In the genomic region with DNA sequence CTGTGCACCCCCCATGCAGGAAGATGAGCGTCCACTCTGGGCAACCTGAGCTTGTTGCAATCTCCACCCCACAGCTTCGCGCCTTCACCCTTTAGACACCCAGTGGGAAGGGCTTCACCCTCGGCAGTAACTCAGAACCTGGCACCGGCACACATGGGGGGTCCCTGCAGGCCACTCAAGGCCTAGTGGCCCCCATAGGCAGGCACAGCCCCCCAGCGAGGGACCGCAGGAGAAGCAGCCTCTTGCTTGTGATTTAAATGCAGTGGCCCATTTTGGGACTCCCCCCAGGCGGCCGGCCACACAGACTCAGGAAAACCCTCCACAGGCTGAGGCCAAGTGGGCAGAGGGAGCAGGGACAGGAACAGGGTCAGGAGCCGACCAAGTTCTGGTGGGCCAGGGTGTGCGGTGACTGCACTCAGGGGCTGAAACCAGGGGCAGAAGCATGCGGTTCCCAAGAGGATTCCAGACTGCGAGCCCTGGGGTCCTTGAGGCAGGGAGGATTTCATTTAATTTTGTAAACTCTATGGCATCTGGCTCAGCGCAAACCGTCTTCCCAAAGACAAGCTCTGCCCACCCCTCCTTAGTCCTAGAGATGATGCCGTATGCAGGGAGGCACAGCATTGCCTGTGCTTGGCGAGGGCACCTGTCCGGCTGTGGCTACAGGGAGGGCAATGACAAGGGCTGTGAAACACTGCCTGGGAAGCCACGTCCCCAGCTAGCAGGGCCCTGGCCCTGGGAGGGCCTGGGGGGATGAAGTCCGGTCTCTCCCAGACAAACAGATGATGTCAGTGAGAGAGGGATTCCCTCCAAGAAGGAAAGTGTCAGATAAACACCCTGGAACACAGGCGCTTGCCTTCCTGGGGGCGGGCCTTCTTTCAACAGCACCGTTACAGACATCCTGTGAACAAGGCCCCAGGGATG, we compare ENCODE assay signal across 1 cellular context.
A peak's percentile ranks its signal among the peaks of the same experiment; 100 is the strongest.
TF ChIP-seq lines count a peak whose summit lies in the region.

No MANE protein-coding gene starts in this region.

TF ChIP-seq in HepG2, 621 proteins besides CTCF, POLR2A, EP300 and RAD21 (continued from another document and continues in another):
- no peak for TF ChIP-seq ZNF646 (CRISPR knock-in tag; IDR thresholded peaks at IDR 0.05)
- peak; percentile 46; the same call in 1 of the 2 replicates for TF ChIP-seq ZNF567 (CRISPR knock-in tag; IDR thresholded peaks at IDR 0.05; ENCODE audit: borderline replicate concordance)
- peak; percentile 64 for TF ChIP-seq MIER2 (CRISPR knock-in tag; IDR thresholded peaks at IDR 0.05)
- TF ChIP-seq ETS1 (CRISPR knock-in tag; IDR thresholded peaks at IDR 0.05) = 0 out of 2 replicates have a peak, but pooled peaks have one; percentile 53
- no peak for TF ChIP-seq TP53 (CRISPR knock-in tag; conservative IDR thresholded peaks at IDR 0.05)
- 0 out of 2 replicates have a peak, but pooled peaks have one; percentile 14 for TF ChIP-seq ZNF629 (CRISPR knock-in tag; conservative IDR thresholded peaks at IDR 0.05)
- TF ChIP-seq CBFB (CRISPR knock-in tag; IDR thresholded peaks at IDR 0.05) = 0 out of 2 replicates have a peak, but pooled peaks have one; percentile 49
- peak; percentile 79 for TF ChIP-seq FOSL2 (CRISPR knock-in tag; IDR thresholded peaks at IDR 0.05)
- peak; percentile 17; the same call in 1 of the 2 replicates for TF ChIP-seq PHF8 (CRISPR knock-in tag; IDR thresholded peaks at IDR 0.05)
- peak; percentile 81; the same call in 1 of the 2 replicates for TF ChIP-seq ZNF607 (CRISPR knock-in tag; IDR thresholded peaks at IDR 0.05; ENCODE audit: borderline replicate concordance)
- TF ChIP-seq SOX13 (IDR thresholded peaks at IDR 0.05) = peak; percentile 52
- peak in 1 of 2 experiments; percentile 82; a peak in 2 of 4 replicates for TF ChIP-seq SOX13 (CRISPR knock-in tag; conservative IDR thresholded peaks at IDR 0.05 in 1 of 2, IDR thresholded peaks at IDR 0.05 in 1 of 2)
- peak; percentile 71; the same call in 1 of the 2 replicates for TF ChIP-seq ZMYM4 (CRISPR knock-in tag; IDR thresholded peaks at IDR 0.05)
- no peak; the same call in 1 of the 2 replicates for TF ChIP-seq NFIC (IDR thresholded peaks at IDR 0.05; ENCODE audit: low read length)
- TF ChIP-seq CAMTA2 (CRISPR knock-in tag; IDR thresholded peaks at IDR 0.05; ENCODE audit: borderline replicate concordance) = peak; percentile 92; the same call in 1 of the 2 replicates
- peak; percentile 72 for TF ChIP-seq MAX (IDR thresholded peaks at IDR 0.05)
- peak; percentile 38 for TF ChIP-seq POGZ (CRISPR knock-in tag; IDR thresholded peaks at IDR 0.05)
- TF ChIP-seq, protein P1, sequence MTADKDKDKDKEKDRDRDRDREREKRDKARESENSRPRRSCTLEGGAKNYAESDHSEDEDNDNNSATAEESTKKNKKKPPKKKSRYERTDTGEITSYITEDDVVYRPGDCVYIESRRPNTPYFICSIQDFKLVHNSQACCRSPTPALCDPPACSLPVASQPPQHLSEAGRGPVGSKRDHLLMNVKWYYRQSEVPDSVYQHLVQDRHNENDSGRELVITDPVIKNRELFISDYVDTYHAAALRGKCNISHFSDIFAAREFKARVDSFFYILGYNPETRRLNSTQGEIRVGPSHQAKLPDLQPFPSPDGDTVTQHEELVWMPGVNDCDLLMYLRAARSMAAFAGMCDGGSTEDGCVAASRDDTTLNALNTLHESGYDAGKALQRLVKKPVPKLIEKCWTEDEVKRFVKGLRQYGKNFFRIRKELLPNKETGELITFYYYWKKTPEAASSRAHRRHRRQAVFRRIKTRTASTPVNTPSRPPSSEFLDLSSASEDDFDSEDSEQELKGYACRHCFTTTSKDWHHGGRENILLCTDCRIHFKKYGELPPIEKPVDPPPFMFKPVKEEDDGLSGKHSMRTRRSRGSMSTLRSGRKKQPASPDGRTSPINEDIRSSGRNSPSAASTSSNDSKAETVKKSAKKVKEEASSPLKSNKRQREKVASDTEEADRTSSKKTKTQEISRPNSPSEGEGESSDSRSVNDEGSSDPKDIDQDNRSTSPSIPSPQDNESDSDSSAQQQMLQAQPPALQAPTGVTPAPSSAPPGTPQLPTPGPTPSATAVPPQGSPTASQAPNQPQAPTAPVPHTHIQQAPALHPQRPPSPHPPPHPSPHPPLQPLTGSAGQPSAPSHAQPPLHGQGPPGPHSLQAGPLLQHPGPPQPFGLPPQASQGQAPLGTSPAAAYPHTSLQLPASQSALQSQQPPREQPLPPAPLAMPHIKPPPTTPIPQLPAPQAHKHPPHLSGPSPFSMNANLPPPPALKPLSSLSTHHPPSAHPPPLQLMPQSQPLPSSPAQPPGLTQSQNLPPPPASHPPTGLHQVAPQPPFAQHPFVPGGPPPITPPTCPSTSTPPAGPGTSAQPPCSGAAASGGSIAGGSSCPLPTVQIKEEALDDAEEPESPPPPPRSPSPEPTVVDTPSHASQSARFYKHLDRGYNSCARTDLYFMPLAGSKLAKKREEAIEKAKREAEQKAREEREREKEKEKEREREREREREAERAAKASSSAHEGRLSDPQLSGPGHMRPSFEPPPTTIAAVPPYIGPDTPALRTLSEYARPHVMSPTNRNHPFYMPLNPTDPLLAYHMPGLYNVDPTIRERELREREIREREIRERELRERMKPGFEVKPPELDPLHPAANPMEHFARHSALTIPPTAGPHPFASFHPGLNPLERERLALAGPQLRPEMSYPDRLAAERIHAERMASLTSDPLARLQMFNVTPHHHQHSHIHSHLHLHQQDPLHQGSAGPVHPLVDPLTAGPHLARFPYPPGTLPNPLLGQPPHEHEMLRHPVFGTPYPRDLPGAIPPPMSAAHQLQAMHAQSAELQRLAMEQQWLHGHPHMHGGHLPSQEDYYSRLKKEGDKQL (CRISPR knock-in tag; IDR thresholded peaks at IDR 0.05; ENCODE audit: low read depth) = 0 out of 2 replicates have a peak, but pooled peaks have one; percentile 27
- peak; percentile 95 for TF ChIP-seq FOXO1 (CRISPR knock-in tag; IDR thresholded peaks at IDR 0.05)
- peak; percentile 64; the same call in 1 of the 2 replicates for TF ChIP-seq HNF4G (IDR thresholded peaks at IDR 0.05; ENCODE audit: borderline replicate concordance, low read depth, low read length)
- no peak; the same call in 1 of the 2 replicates for TF ChIP-seq HNF4G (CRISPR knock-in tag; IDR thresholded peaks at IDR 0.05; ENCODE audit: borderline replicate concordance, low read depth)
- TF ChIP-seq NCOA2 (CRISPR knock-in tag; IDR thresholded peaks at IDR 0.05) = peak; percentile 79
- TF ChIP-seq, protein P2, sequence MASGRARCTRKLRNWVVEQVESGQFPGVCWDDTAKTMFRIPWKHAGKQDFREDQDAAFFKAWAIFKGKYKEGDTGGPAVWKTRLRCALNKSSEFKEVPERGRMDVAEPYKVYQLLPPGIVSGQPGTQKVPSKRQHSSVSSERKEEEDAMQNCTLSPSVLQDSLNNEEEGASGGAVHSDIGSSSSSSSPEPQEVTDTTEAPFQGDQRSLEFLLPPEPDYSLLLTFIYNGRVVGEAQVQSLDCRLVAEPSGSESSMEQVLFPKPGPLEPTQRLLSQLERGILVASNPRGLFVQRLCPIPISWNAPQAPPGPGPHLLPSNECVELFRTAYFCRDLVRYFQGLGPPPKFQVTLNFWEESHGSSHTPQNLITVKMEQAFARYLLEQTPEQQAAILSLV (CRISPR knock-in tag; IDR thresholded peaks at IDR 0.05; ENCODE audit: borderline replicate concordance) = peak; percentile 92
- peak; percentile 81; the same call in 1 of the 2 replicates for TF ChIP-seq ZNF572 (CRISPR knock-in tag; IDR thresholded peaks at IDR 0.05)
- TF ChIP-seq GTF3A (CRISPR knock-in tag; conservative IDR thresholded peaks at IDR 0.05) = 0 out of 2 replicates have a peak, but pooled peaks have one; percentile 35
- TF ChIP-seq, protein P3, sequence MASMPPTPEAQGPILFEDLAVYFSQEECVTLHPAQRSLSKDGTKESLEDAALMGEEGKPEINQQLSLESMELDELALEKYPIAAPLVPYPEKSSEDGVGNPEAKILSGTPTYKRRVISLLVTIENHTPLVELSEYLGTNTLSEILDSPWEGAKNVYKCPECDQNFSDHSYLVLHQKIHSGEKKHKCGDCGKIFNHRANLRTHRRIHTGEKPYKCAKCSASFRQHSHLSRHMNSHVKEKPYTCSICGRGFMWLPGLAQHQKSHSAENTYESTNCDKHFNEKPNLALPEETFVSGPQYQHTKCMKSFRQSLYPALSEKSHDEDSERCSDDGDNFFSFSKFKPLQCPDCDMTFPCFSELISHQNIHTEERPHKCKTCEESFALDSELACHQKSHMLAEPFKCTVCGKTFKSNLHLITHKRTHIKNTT (CRISPR knock-in tag; IDR thresholded peaks at IDR 0.05) = no peak
- 0 out of 2 replicates have a peak, but pooled peaks have one; percentile 61 for TF ChIP-seq ARID2 (CRISPR knock-in tag; IDR thresholded peaks at IDR 0.05; ENCODE audit: borderline replicate concordance)
- TF ChIP-seq KLF12 (CRISPR knock-in tag; IDR thresholded peaks at IDR 0.05; ENCODE audit: borderline replicate concordance) = 0 out of 2 replicates have a peak, but pooled peaks have one; percentile 46
- peak; percentile 12; the same call in 1 of the 2 replicates for TF ChIP-seq ZBTB42 (CRISPR knock-in tag; IDR thresholded peaks at IDR 0.05)
- 0 out of 2 replicates have a peak, but pooled peaks have one; percentile 62 for TF ChIP-seq ZNF691 (CRISPR knock-in tag; IDR thresholded peaks at IDR 0.05; ENCODE audit: borderline replicate concordance, low read depth)
- TF ChIP-seq TCF7 (IDR thresholded peaks at IDR 0.05; ENCODE audit: low read depth) = peak; percentile 45
- peak; percentile 71 for TF ChIP-seq PHF5A (CRISPR knock-in tag; IDR thresholded peaks at IDR 0.05; ENCODE audit: low read depth, unreplicated experiment)
- peak; percentile 85 for TF ChIP-seq TFDP2 (CRISPR knock-in tag; IDR thresholded peaks at IDR 0.05)
- TF ChIP-seq ZNF331 (CRISPR knock-in tag; IDR thresholded peaks at IDR 0.05) = peak; percentile 84
- TF ChIP-seq LCORL (IDR thresholded peaks at IDR 0.05) = no peak
- TF ChIP-seq LCORL (CRISPR knock-in tag; IDR thresholded peaks at IDR 0.05) = peak; percentile 90
- TF ChIP-seq, protein P4, sequence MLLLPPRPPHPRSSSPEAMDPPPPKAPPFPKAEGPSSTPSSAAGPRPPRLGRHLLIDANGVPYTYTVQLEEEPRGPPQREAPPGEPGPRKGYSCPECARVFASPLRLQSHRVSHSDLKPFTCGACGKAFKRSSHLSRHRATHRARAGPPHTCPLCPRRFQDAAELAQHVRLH (CRISPR knock-in tag; IDR thresholded peaks at IDR 0.05; ENCODE audit: borderline replicate concordance, low read depth) = 0 out of 2 replicates have a peak, but pooled peaks have one; percentile 64
